1 cellular context compared by ENCODE assay signal in genomic region chr1:234486858-234487830, GRCh38.
TF ChIP-seq lines count a peak whose summit lies in the region.

No MANE protein-coding gene starts in this region.

TF ChIP-seq in HepG2, 621 proteins besides CTCF, POLR2A, EP300 and RAD21 (continued from another document and continues in another):
- TF ChIP-seq, protein P1, sequence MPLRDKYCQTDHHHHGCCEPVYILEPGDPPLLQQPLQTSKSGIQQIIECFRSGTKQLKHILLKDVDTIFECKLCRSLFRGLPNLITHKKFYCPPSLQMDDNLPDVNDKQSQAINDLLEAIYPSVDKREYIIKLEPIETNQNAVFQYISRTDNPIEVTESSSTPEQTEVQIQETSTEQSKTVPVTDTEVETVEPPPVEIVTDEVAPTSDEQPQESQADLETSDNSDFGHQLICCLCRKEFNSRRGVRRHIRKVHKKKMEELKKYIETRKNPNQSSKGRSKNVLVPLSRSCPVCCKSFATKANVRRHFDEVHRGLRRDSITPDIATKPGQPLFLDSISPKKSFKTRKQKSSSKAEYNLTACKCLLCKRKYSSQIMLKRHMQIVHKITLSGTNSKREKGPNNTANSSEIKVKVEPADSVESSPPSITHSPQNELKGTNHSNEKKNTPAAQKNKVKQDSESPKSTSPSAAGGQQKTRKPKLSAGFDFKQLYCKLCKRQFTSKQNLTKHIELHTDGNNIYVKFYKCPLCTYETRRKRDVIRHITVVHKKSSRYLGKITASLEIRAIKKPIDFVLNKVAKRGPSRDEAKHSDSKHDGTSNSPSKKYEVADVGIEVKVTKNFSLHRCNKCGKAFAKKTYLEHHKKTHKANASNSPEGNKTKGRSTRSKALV (CRISPR knock-in tag; IDR thresholded peaks at IDR 0.05): no peak
- TF ChIP-seq, protein P2, sequence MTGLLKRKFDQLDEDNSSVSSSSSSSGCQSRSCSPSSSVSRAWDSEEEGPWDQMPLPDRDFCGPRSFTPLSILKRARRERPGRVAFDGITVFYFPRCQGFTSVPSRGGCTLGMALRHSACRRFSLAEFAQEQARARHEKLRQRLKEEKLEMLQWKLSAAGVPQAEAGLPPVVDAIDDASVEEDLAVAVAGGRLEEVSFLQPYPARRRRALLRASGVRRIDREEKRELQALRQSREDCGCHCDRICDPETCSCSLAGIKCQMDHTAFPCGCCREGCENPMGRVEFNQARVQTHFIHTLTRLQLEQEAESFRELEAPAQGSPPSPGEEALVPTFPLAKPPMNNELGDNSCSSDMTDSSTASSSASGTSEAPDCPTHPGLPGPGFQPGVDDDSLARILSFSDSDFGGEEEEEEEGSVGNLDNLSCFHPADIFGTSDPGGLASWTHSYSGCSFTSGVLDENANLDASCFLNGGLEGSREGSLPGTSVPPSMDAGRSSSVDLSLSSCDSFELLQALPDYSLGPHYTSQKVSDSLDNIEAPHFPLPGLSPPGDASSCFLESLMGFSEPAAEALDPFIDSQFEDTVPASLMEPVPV (CRISPR knock-in tag; IDR thresholded peaks at IDR 0.05): no peak
- no peak for TF ChIP-seq PITX1 (CRISPR knock-in tag; IDR thresholded peaks at IDR 0.05)
- TF ChIP-seq RAD51 (IDR thresholded peaks at IDR 0.05; ENCODE audit: borderline replicate concordance): no peak
- TF ChIP-seq FOSL2 (CRISPR knock-in tag; IDR thresholded peaks at IDR 0.05): no peak; the same call in 1 of the 2 replicates
- no peak for TF ChIP-seq SIN3A (IDR thresholded peaks at IDR 0.05; ENCODE audit: borderline replicate concordance, low read depth, low read length)
- no peak for TF ChIP-seq ZNF253 (CRISPR knock-in tag; IDR thresholded peaks at IDR 0.05; ENCODE audit: borderline replicate concordance)
- TF ChIP-seq, protein P3, sequence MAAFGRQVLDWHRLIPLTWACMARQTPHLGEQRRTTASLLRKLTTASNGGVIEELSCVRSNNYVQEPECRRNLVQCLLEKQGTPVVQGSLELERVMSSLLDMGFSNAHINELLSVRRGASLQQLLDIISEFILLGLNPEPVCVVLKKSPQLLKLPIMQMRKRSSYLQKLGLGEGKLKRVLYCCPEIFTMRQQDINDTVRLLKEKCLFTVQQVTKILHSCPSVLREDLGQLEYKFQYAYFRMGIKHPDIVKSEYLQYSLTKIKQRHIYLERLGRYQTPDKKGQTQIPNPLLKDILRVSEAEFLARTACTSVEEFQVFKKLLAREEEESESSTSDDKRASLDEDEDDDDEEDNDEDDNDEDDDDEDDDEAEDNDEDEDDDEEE (CRISPR knock-in tag; IDR thresholded peaks at IDR 0.05): no peak
- TF ChIP-seq ZFP91 (CRISPR knock-in tag; IDR thresholded peaks at IDR 0.05; ENCODE audit: borderline replicate concordance): no peak
- TF ChIP-seq PPARG (CRISPR knock-in tag; conservative IDR thresholded peaks at IDR 0.05): peak; percentile 40; the same call in 1 of the 2 replicates
- peak; percentile 52; the same call in 1 of the 2 replicates for TF ChIP-seq HOXA5 (CRISPR knock-in tag; IDR thresholded peaks at IDR 0.05)
- no peak for TF ChIP-seq ZNF672 (CRISPR knock-in tag; IDR thresholded peaks at IDR 0.05)
- TF ChIP-seq THAP7 (CRISPR knock-in tag; IDR thresholded peaks at IDR 0.05): no peak
- no peak for TF ChIP-seq ZNF598 (CRISPR knock-in tag; IDR thresholded peaks at IDR 0.05; ENCODE audit: borderline replicate concordance)
- TF ChIP-seq ZNF780A (CRISPR knock-in tag; IDR thresholded peaks at IDR 0.05): no peak
- TF ChIP-seq HHEX (CRISPR knock-in tag; IDR thresholded peaks at IDR 0.05): no peak
- no peak for TF ChIP-seq SMAD1 (CRISPR knock-in tag; IDR thresholded peaks at IDR 0.05; ENCODE audit: borderline replicate concordance, low read depth)
- TF ChIP-seq, protein P4, sequence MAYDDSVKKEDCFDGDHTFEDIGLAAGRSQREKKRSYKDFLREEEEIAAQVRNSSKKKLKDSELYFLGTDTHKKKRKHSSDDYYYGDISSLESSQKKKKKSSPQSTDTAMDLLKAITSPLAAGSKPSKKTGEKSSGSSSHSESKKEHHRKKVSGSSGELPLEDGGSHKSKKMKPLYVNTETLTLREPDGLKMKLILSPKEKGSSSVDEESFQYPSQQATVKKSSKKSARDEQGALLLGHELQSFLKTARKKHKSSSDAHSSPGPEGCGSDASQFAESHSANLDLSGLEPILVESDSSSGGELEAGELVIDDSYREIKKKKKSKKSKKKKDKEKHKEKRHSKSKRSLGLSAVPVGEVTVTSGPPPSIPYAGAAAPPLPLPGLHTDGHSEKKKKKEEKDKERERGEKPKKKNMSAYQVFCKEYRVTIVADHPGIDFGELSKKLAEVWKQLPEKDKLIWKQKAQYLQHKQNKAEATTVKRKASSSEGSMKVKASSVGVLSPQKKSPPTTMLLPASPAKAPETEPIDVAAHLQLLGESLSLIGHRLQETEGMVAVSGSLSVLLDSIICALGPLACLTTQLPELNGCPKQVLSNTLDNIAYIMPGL (CRISPR knock-in tag; IDR thresholded peaks at IDR 0.05; ENCODE audit: borderline replicate concordance in 1 of 2, low read depth in 1 of 2): peak; percentile 32 to 59; a peak in 2 of 4 replicates
- TF ChIP-seq ZFY (CRISPR knock-in tag; IDR thresholded peaks at IDR 0.05): no peak
- no peak for TF ChIP-seq NCOA5 (CRISPR knock-in tag; IDR thresholded peaks at IDR 0.05)
- no peak for TF ChIP-seq GLI4 (CRISPR knock-in tag; IDR thresholded peaks at IDR 0.05; ENCODE audit: borderline replicate concordance)
- TF ChIP-seq HMG20A (CRISPR knock-in tag; IDR thresholded peaks at IDR 0.05; ENCODE audit: borderline replicate concordance): no peak
- TF ChIP-seq PAF1 (CRISPR knock-in tag; IDR thresholded peaks at IDR 0.05): no peak
- no peak for TF ChIP-seq HIC2 (CRISPR knock-in tag; IDR thresholded peaks at IDR 0.05; ENCODE audit: low read depth)
- TF ChIP-seq USF2 (IDR thresholded peaks at IDR 0.05; ENCODE audit: low read depth, low read length): no peak
- TF ChIP-seq USF2 (CRISPR knock-in tag; IDR thresholded peaks at IDR 0.05; ENCODE audit: borderline replicate concordance): no peak
- no peak for TF ChIP-seq TSC22D2 (CRISPR knock-in tag; IDR thresholded peaks at IDR 0.05; ENCODE audit: borderline replicate concordance)
- 0 out of 2 replicates have a peak, but pooled peaks have one; percentile 5 for TF ChIP-seq ZNF629 (CRISPR knock-in tag; conservative IDR thresholded peaks at IDR 0.05)
- peak; percentile 54; the same call in 1 of the 2 replicates for TF ChIP-seq MIER3 (CRISPR knock-in tag; IDR thresholded peaks at IDR 0.05; ENCODE audit: borderline replicate concordance)
- no peak for TF ChIP-seq ZFP37 (CRISPR knock-in tag; IDR thresholded peaks at IDR 0.05; ENCODE audit: borderline replicate concordance)
- no peak for TF ChIP-seq NONO (IDR thresholded peaks at IDR 0.05)
- TF ChIP-seq NONO (CRISPR knock-in tag; conservative IDR thresholded peaks at IDR 0.05): no peak
- TF ChIP-seq HMGA1 (CRISPR knock-in tag; conservative IDR thresholded peaks at IDR 0.05): no peak
- peak; percentile 35; the same call in 1 of the 2 replicates for TF ChIP-seq ELF3 (CRISPR knock-in tag; IDR thresholded peaks at IDR 0.05)
- TF ChIP-seq ELF4 (CRISPR knock-in tag; IDR thresholded peaks at IDR 0.05; ENCODE audit: borderline replicate concordance): no peak
- TF ChIP-seq ZNF121 (CRISPR knock-in tag; IDR thresholded peaks at IDR 0.05): no peak
- TF ChIP-seq ZNF17 (CRISPR knock-in tag; IDR thresholded peaks at IDR 0.05): no peak
- 0 out of 4 replicates have a peak, but pooled peaks of 1 of the 2 experiments have one; percentile 45 for TF ChIP-seq KLF16 (CRISPR knock-in tag; IDR thresholded peaks at IDR 0.05)
- TF ChIP-seq ZNF646 (CRISPR knock-in tag; IDR thresholded peaks at IDR 0.05): no peak
- TF ChIP-seq ZNF337 (CRISPR knock-in tag; IDR thresholded peaks at IDR 0.05; ENCODE audit: borderline replicate concordance, low read depth): no peak
- TF ChIP-seq NRL (CRISPR knock-in tag; IDR thresholded peaks at IDR 0.05; ENCODE audit: borderline replicate concordance): no peak
- TF ChIP-seq RFXANK (CRISPR knock-in tag; IDR thresholded peaks at IDR 0.05): no peak
- TF ChIP-seq ZBTB8A (CRISPR knock-in tag; IDR thresholded peaks at IDR 0.05; ENCODE audit: borderline replicate concordance, low read depth): no peak
- TF ChIP-seq FOXC1 (CRISPR knock-in tag; IDR thresholded peaks at IDR 0.05; ENCODE audit: borderline replicate concordance): no peak
- TF ChIP-seq KLF9 (CRISPR knock-in tag; IDR thresholded peaks at IDR 0.05; ENCODE audit: low read depth): no peak
- TF ChIP-seq PLRG1 (conservative IDR thresholded peaks at IDR 0.05): no peak
- no peak for TF ChIP-seq ZBTB20 (CRISPR knock-in tag; IDR thresholded peaks at IDR 0.05; ENCODE audit: borderline replicate concordance, low read depth)
- TF ChIP-seq CENPT (CRISPR knock-in tag; IDR thresholded peaks at IDR 0.05; ENCODE audit: low read depth): no peak
